In genomic region chr14:99231850-99232401, GRCh38 we compare ENCODE assay signal across 1 cellular context.
TF ChIP-seq lines count a peak whose summit lies in the region.

No MANE protein-coding gene starts in this region.

TF ChIP-seq in SK-N-SH treated with all-trans-retinoic acid at 6 μM for 48 hours, 23 proteins besides CTCF, POLR2A, EP300 and RAD21 (continued from another document):
- TF ChIP-seq ZNF565 (CRISPR knock-in tag; conservative IDR thresholded peaks at IDR 0.05; ENCODE audit: low read depth) (no peak), ZNF70 (CRISPR knock-in tag; IDR thresholded peaks at IDR 0.05) (no peak)
